Comparison of ENCODE assay signal across 26 cellular contexts in genomic region chr16:3731126-3731935, GRCh38. TPM values are rescaled to one million over a fixed set of nuclear protein-coding genes. Genes with fewer than 3 reads are reported as not detected.
DNase-seq lines count a peak whose midpoint lies in the region; ATAC-seq and TF ChIP-seq lines count a peak whose summit lies in the region.
"Had no signal": no experiment of that assay in that cellular context is flagged by ENCODE, and none has a peak within 500 bp of the region (broad histone marks: within the 10 kb centered on the region; RNA-seq: fewer than 3 reads in every experiment).

No MANE protein-coding gene starts in this region.

- H3K27me3 ChIP-seq in NT2/D1 (ENCODE audit: insufficient read depth, insufficient read length) (no peaks in the 10 kb centered on the region), spleen (replicated peaks in 1 of 7) (no peaks in the 10 kb centered on the region)
- H3K27me3 ChIP-seq: gastrocnemius medialis, suprapubic skin had no signal

- H3K27ac Mint-ChIP-seq in glutamatergic neuron (ENCODE audit: unreplicated experiment) = peak overlapping the region; percentile 64
- H3K27ac Mint-ChIP-seq: T-helper 2 cell treated with Interferon-gamma antibody and Interleukin-4, amounts not matched to agents 5 μg/mL and 100 μg/mL, for 36 hours had no signal

- H3K9me3 Mint-ChIP-seq in glutamatergic neuron (ENCODE audit: unreplicated experiment) = peaks cover 27% of the 10 kb centered on the region
- H3K9me3 Mint-ChIP-seq: brain; T-helper 2 cell treated with Interferon-gamma antibody and Interleukin-4, amounts not matched to agents 5 μg/mL and 100 μg/mL, for 36 hours had no signal

- peaks cover 81% of the 10 kb centered on the region for H3K36me3 ChIP-seq in NT2/D1 (ENCODE audit: insufficient read depth, insufficient read length, low read length)
- H3K36me3 ChIP-seq in spleen = peaks cover 11 to 100% (median 95%) of the 10 kb centered on the region in 6 donors

- ATAC-seq in GM21360 (IDR thresholded peaks at IDR 0.05; ENCODE audit: unreplicated experiment) (no peak), HG02571 (IDR thresholded peaks at IDR 0.05; ENCODE audit: unreplicated experiment) (no peak), HG03095 (IDR thresholded peaks at IDR 0.05; ENCODE audit: unreplicated experiment) (no peak)
- ATAC-seq: gastrocnemius medialis; lower lobe of right lung; naive thymus-derived CD4-positive, alpha-beta T cell had no signal

- peaks cover 38% of the 10 kb centered on the region for H3K27me3 Mint-ChIP-seq in glutamatergic neuron (ENCODE audit: unreplicated experiment)
- H3K27me3 Mint-ChIP-seq: naive thymus-derived CD4-positive, alpha-beta T cell had no signal

- 93 to 96% (median 93%) methylated on average over 33 to 34 of the region's 34 CpGs for WGBS in spleen, 5 donors

- no peak for TF ChIP-seq CTCF in glutamatergic neuron (IDR thresholded peaks at IDR 0.05; ENCODE audit: partially characterized antibody, unreplicated experiment)
- TF ChIP-seq CTCF in spleen (IDR thresholded peaks at IDR 0.05 in 8 of 11, conservative IDR thresholded peaks at IDR 0.05 in 3 of 11) = no peak

- H3K9ac ChIP-seq in NT2/D1 (ENCODE audit: insufficient read length, low read depth) = peak overlapping the region; percentile 32
- H3K9ac ChIP-seq: GM23248 had no signal

- H3K9me3 ChIP-seq in NT2/D1 (ENCODE audit: insufficient read depth, low read length) (peaks cover 14% of the 10 kb centered on the region; the same call in 1 of the 2 replicates), spleen (no peaks in the 10 kb centered on the region)
- H3K9me3 ChIP-seq: gastrocnemius medialis, lower lobe of right lung, suprapubic skin had no signal

- intact Hi-C loops in spleen (cut with DNase I; ENCODE audit: low total_unique reads) = no loop called here

- peaks cover 9% of the 10 kb centered on the region for H3K36me3 Mint-ChIP-seq in glutamatergic neuron (ENCODE audit: unreplicated experiment)

- H3K4me3 ChIP-seq in NT2/D1 (ENCODE audit: insufficient read length, low read depth) (no peak overlapping the region), spleen (no peak overlapping the region)
- H3K4me3 ChIP-seq: gastrocnemius medialis, GM23248, lower lobe of right lung, suprapubic skin had no signal

- no peak overlapping the region for H3K27ac ChIP-seq in spleen
- H3K27ac ChIP-seq: gastrocnemius medialis, GM23248, HL-60, lower lobe of right lung, suprapubic skin had no signal

- H3K4me1 Mint-ChIP-seq in glutamatergic neuron (ENCODE audit: low read depth, unreplicated experiment) = peaks cover 30% of the 10 kb centered on the region
- H3K4me1 Mint-ChIP-seq: brain had no signal

- DNase-seq in activated T-cell treated with anti-CD3 and anti-CD28 coated beads, Interleukin-2, amount 50 U/mL, for 1 hour = peak; percentile 14
- DNase-seq in activated T-cell treated with anti-CD3 and anti-CD28 coated beads for 4 hours (no peak), NT2/D1 (ENCODE audit: low read depth, low spot score) (no peak), glutamatergic neuron (no peak), spleen (peak; percentile 63)
- DNase-seq: activated CD4-positive, alpha-beta T cell treated with anti-CD3 and anti-CD28 coated beads for 1 hour; activated gamma-delta T cell treated with Interleukin-2 at 50 U/mL for 16 hours; amniotic stem cell; gastrocnemius medialis; GM23248; kidney glomerular epithelial cell; lower lobe of right lung; naive thymus-derived CD4-positive, alpha-beta T cell; NCI-H1436; NCI-H2107; NCI-H748 treated with DMSO at 0.1 percent for 48 hours; nucleus accumbens; stimulated activated CD4-positive, alpha-beta T cell treated with anti-CD3 and anti-CD28 coated beads, Interleukin-15, amount 100 ng/mL, for 24 hours; stimulated activated naive CD4-positive, alpha-beta T cell had no signal

- TF ChIP-seq POLR2A in spleen (IDR thresholded peaks at IDR 0.05) = no peak

- H3K4me3 Mint-ChIP-seq in glutamatergic neuron (ENCODE audit: unreplicated experiment) = peak overlapping the region; percentile 55
- H3K4me3 Mint-ChIP-seq: brain; T-helper 2 cell treated with Interferon-gamma antibody and Interleukin-4, amounts not matched to agents 5 μg/mL and 100 μg/mL, for 36 hours had no signal

- peaks cover 31% of the 10 kb centered on the region for H3K4me1 ChIP-seq in NT2/D1 (ENCODE audit: insufficient read depth, insufficient read length)
- H3K4me1 ChIP-seq in spleen = no peaks in the 10 kb centered on the region
- H3K4me1 ChIP-seq: gastrocnemius medialis, lower lobe of right lung, suprapubic skin had no signal

RNA-seq across cellular contexts. Expression of gene TRAP1, which starts 14.0 kb away (rescaled TPM):
- total RNA-seq in glutamatergic neuron (ENCODE audit: unreplicated experiment) = 97.3 TPM
- total RNA-seq in spleen = 10 to 100 TPM; 33.7 to 77.5 (median 53.7) TPM
- polyA plus RNA-seq in spleen = 10 to 100 TPM; 43.4 to 97.1 (median 49.8) TPM

Comparison
In these comparisons a context has a peak if more than half of its experiments do, and no peak if none do; other contexts are left out.
1. DNase-seq: peak in activated T-cell treated with anti-CD3 and anti-CD28 coated beads, Interleukin-2, amount 50 U/mL, for 1 hour (single experiment) and spleen (single experiment); none in activated T-cell treated with anti-CD3 and anti-CD28 coated beads for 4 hours (single experiment), NT2/D1 (single experiment) and glutamatergic neuron (single experiment).